ENCODE assay signal across 17 cellular contexts in genomic region chr7:157522954-157523353, GRCh38.
"Had no signal": no experiment of that assay in that cellular context is flagged by ENCODE, and none has a peak within 500 bp of the region (broad histone marks: within the 10 kb centered on the region; RNA-seq: fewer than 3 reads in every experiment).

No MANE protein-coding gene starts in this region.

- ATAC-seq: mucosa of descending colon; naive thymus-derived CD8-positive, alpha-beta T cell; WTC11 had no signal

- H3K36me3 Mint-ChIP-seq: activated naive CD8-positive, alpha-beta T cell; naive thymus-derived CD8-positive, alpha-beta T cell had no signal

- H3K9me3 ChIP-seq: mucosa of descending colon, prostate gland, thoracic aorta, uterus had no signal

- H3K27ac Mint-ChIP-seq: activated naive CD8-positive, alpha-beta T cell; activated T-helper 2 cell treated with anti-CD3 and anti-CD28 coated beads, Interferon-gamma antibody, Interleukin-2, Interleukin-4, amounts not matched to agents 10 μg/mL and 5 μg/mL and 100 μg/mL, durations not matched to agents 14 hours and 24 hours and 36 hours; stimulated activated naive CD8-positive, alpha-beta T cell treated with anti-CD3 and anti-CD28 coated beads, Interleukin-15, Interleukin-2, amounts not matched to agents 100 ng/mL and 50 ng/mL, for 24 hours; T-helper 1 cell treated with Interleukin-12 subunit alpha and Interleukin-12 subunit beta and Interleukin-4 antibody, amounts not matched to agents 30 μg/mL and 1 μg/mL, for 36 hours; WTC11 had no signal

- DNase-seq: activated CD4-positive, alpha-beta T cell treated with anti-CD3 and anti-CD28 coated beads, Interleukin-2, amount 50 U/mL, for 1 hour; anterior cingulate cortex; glutamatergic neuron; stimulated activated CD4-positive, alpha-beta T cell treated with anti-CD3 and anti-CD28 coated beads, Interleukin-4, amount 100 ng/mL, for 1 hour; uterus had no signal

- H3K27me3 ChIP-seq: uterus had no signal

- H3K27ac ChIP-seq: dorsolateral prefrontal cortex, esophagus muscularis mucosa, prostate gland, thoracic aorta, uterus had no signal

- H3K4me3 Mint-ChIP-seq: activated naive CD8-positive, alpha-beta T cell; naive thymus-derived CD8-positive, alpha-beta T cell; stimulated activated naive CD8-positive, alpha-beta T cell treated with anti-CD3 and anti-CD28 coated beads, Interleukin-15, Interleukin-2, amounts not matched to agents 100 ng/mL and 50 ng/mL, for 24 hours; T-helper 1 cell treated with Interleukin-12 subunit alpha and Interleukin-12 subunit beta and Interleukin-4 antibody, amounts not matched to agents 30 μg/mL and 1 μg/mL, for 36 hours; WTC11 had no signal

- H3K9me3 Mint-ChIP-seq: activated T-helper 2 cell treated with anti-CD3 and anti-CD28 coated beads, Interferon-gamma antibody, Interleukin-2, Interleukin-4, amounts not matched to agents 10 μg/mL and 5 μg/mL and 100 μg/mL, durations not matched to agents 14 hours and 24 hours and 36 hours; naive thymus-derived CD8-positive, alpha-beta T cell; stimulated activated naive CD8-positive, alpha-beta T cell treated with anti-CD3 and anti-CD28 coated beads, Interleukin-15, Interleukin-2, amounts not matched to agents 100 ng/mL and 50 ng/mL, for 24 hours; T-helper 1 cell treated with Interleukin-12 subunit alpha and Interleukin-12 subunit beta and Interleukin-4 antibody, amounts not matched to agents 30 μg/mL and 1 μg/mL, for 36 hours had no signal

- H3K36me3 ChIP-seq: esophagus muscularis mucosa, prostate gland, thoracic aorta, uterus had no signal

- H3K4me1 Mint-ChIP-seq: WTC11 had no signal

- H3K4me3 ChIP-seq: dorsolateral prefrontal cortex, esophagus muscularis mucosa, lung, mucosa of descending colon, prostate gland, thoracic aorta, uterus had no signal

- H3K4me1 ChIP-seq: esophagus muscularis mucosa, prostate gland, uterus had no signal
